Comparison of ENCODE assay signal across 22 cellular contexts in the genomic region with DNA sequence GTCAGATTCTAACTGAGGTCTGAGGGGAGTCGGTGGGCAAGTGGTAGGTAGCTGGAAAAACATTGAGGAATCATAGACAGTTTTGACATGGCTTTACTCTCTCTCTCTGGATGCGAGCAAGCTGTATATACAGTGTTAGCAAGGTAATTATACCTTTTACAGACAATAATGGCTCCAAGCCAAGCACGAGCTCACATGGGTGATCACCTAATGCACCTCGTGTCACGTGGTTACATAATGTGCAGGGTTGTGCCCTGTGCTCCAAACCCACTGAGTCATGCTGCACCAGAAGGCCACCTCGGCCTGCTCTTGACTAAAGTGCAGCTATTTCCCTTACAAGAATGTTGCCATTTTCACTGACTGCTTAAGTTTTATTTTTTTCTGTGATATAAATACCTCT. TPM values are rescaled to one million over a fixed set of nuclear protein-coding genes. Genes with fewer than 3 reads are reported as not detected.
DNase-seq lines count a peak whose midpoint lies in the region; ATAC-seq, FAIRE-seq and TF ChIP-seq lines count a peak whose summit lies in the region.
"Had no signal": no experiment of that assay in that cellular context is flagged by ENCODE, and none has a peak within 500 bp of the region (broad histone marks: within the 10 kb centered on the region; RNA-seq: fewer than 3 reads in every experiment).

No MANE protein-coding gene starts in this region.

- H3K4me3 ChIP-seq in H1 (ENCODE audit: extremely low read depth in 1 of 4, insufficient read depth in 2 of 4, low read depth in 3 of 4, low read length in 4 of 4): no peak overlapping the region
- H3K4me3 ChIP-seq in lower lobe of right lung: no peak overlapping the region
- H3K4me3 ChIP-seq: pancreas, spleen had no signal

- H3K9me3 ChIP-seq in H1 (ENCODE audit: insufficient read depth in 2 of 2, low read depth in 1 of 2, low read length in 1 of 2) (no peaks in the 10 kb centered on the region), lower lobe of right lung (no peaks in the 10 kb centered on the region)
- H3K9me3 ChIP-seq: pancreas, SK-N-SH, spleen had no signal

- no peak overlapping the region for H2BK120ac ChIP-seq in H1 (replicated peaks; ENCODE audit: low read depth, low read length)

- H3K14ac ChIP-seq in H1 (ENCODE audit: insufficient read length): no peak overlapping the region

- peak; percentile 67 for DNase-seq in COLO668 (lab: John Stamatoyannopoulos, UW; ENCODE audit: unreplicated experiment)
- DNase-seq in NCI-H69 (lab: John Stamatoyannopoulos, UW): peak; percentile 93
- no peak for DNase-seq in H1 (ENCODE audit: low read depth in 1 of 2, low spot score in 2 of 2)
- DNase-seq in left lobe of liver (ENCODE audit: low spot score): no peak
- DNase-seq in lower lobe of right lung: no peak
- no peak for DNase-seq in activated CD4-positive, alpha-beta T cell treated with anti-CD3 and anti-CD28 coated beads, Interleukin-2, amount 50 U/mL, for 48 hours
- no peak for DNase-seq in stimulated activated CD4-positive, alpha-beta T cell treated with anti-CD3 and anti-CD28 coated beads, Interleukin-4, amount 100 ng/mL, for 1 hour
- DNase-seq: activated CD4-positive, alpha-beta memory T cell treated with anti-CD3 and anti-CD28 coated beads, Interleukin-2, amount 10 ng/mL, durations not matched to agents 7 days and 5 days; activated naive CD8-positive, alpha-beta T cell treated with anti-CD3 and anti-CD28 coated beads, Interleukin-2, amount 50 U/mL, for 24 hours; endodermal cell; foreskin melanocyte; left ventricle myocardium superior; NCI-H1694; OCI-M1; pancreas; SK-N-SH; spleen had no signal

- TF ChIP-seq CTCF in H1 (IDR thresholded peaks at IDR 0.05; ENCODE audit: control extremely low read depth in 1 of 3, insufficient read depth in 1 of 3, low read depth in 1 of 3, low read length in 3 of 3) (no peak), lower lobe of right lung (IDR thresholded peaks at IDR 0.05) (no peak)

- FAIRE-seq in H1 (lab: Jason Lieb, UNC): no peak
- FAIRE-seq: GM18507, pancreas had no signal

- TF ChIP-seq RAD21 in Ishikawa (IDR thresholded peaks at IDR 0.05; ENCODE audit: low read depth): no peak
- no peak for TF ChIP-seq RAD21 in H1 (IDR thresholded peaks at IDR 0.05 in 1 of 2, conservative IDR thresholded peaks at IDR 0.05 in 1 of 2; ENCODE audit: low read depth in 2 of 2, low read length in 2 of 2)

- H3K9ac ChIP-seq in H1 (replicated peaks in 1 of 4; ENCODE audit: extremely low read depth in 1 of 4, low read depth in 3 of 4, low read length in 3 of 4): no peak overlapping the region
- H3K9ac ChIP-seq: SK-N-SH had no signal

- H2BK15ac ChIP-seq in H1 (ENCODE audit: low read length): no peak overlapping the region

- no peaks in the 10 kb centered on the region for H3K23me2 ChIP-seq in H1 (ENCODE audit: low read depth, low read length)

- no peak overlapping the region for H2BK12ac ChIP-seq in H1 (ENCODE audit: low read depth, low read length)

- no peak overlapping the region for H2AFZ ChIP-seq in H1 (ENCODE audit: low read length)

- H2BK5ac ChIP-seq in H1 (ENCODE audit: low read depth, low read length): no peak overlapping the region

- 90% methylated on average over 6 of the region's 6 CpGs; no CpG with 5 or more reads in 1 of the 2 experiments for WGBS in H1 (ENCODE audit: extremely low coverage in 1 of 2, insufficient coverage in 1 of 2, insufficient read length in 1 of 2, insufficient replicate concordance in 2 of 2, low coverage in 1 of 2, low lambda C conversion rate in 2 of 2, missing lambda C conversion rate in 1 of 2), 2 experiments

- H3K4me2 ChIP-seq in H1 (ENCODE audit: insufficient read depth in 1 of 2, low read depth in 2 of 2, low read length in 2 of 2): no peak overlapping the region
- H3K4me2 ChIP-seq: SK-N-SH had no signal

- TF ChIP-seq EP300 in Ishikawa (IDR thresholded peaks at IDR 0.05; ENCODE audit: borderline replicate concordance) (no peak), H1 (IDR thresholded peaks at IDR 0.05; ENCODE audit: borderline replicate concordance in 1 of 2, low read depth in 2 of 2, low read length in 2 of 2) (no peak)

- no peak overlapping the region for H4K91ac ChIP-seq in H1 (replicated peaks; ENCODE audit: insufficient read length, low read length)

- CTCF ChIA-PET in H1 (lab: Charles Lee; ENCODE audit: partially characterized antibody): interaction anchor here (0.9 to 2.6 kb wide), 6 partner anchors 10 to 190 kb away, joined by 3 to 8 read pairs (median 3); no protein-coding TSS in a partner anchor

- H3K36me3 ChIP-seq in H1 (ENCODE audit: control insufficient read depth in 2 of 4, insufficient read depth in 4 of 4, low read length in 3 of 4) (no peaks in the 10 kb centered on the region), lower lobe of right lung (no peaks in the 10 kb centered on the region)
- H3K36me3 ChIP-seq: pancreas, spleen had no signal

- no peak overlapping the region for H4K8ac ChIP-seq in H1 (ENCODE audit: extremely low read depth, insufficient read depth, low read length)

- no peak overlapping the region for H3K18ac ChIP-seq in H1 (ENCODE audit: extremely low read depth, low read length)

- H3K27me3 ChIP-seq in H1 (replicated peaks in 1 of 4; ENCODE audit: control insufficient read depth in 3 of 4, extremely low read depth in 1 of 4, insufficient read depth in 3 of 4, low read length in 3 of 4) (no peaks in the 10 kb centered on the region), lower lobe of right lung (ENCODE audit: low read depth) (no peaks in the 10 kb centered on the region)
- H3K27me3 ChIP-seq: pancreas, spleen had no signal

- no peaks in the 10 kb centered on the region for H3K79me2 ChIP-seq in H1 (ENCODE audit: control insufficient read depth in 1 of 2, insufficient read depth in 2 of 2, low read length in 2 of 2)

- ATAC-seq in left lobe of liver (no peak), lower lobe of right lung (no peak)
- ATAC-seq: activated naive CD8-positive, alpha-beta T cell treated with anti-CD3 and anti-CD28 coated beads, Interleukin-2, amount 50 U/mL, for 24 hours; left ventricle myocardium superior had no signal

- no peaks in the 10 kb centered on the region for H3K79me1 ChIP-seq in H1 (ENCODE audit: low read depth, low read length)

- H3K4ac ChIP-seq in H1 (replicated peaks; ENCODE audit: insufficient read length, low read depth, low read length): no peak overlapping the region

- POLR2A ChIA-PET in H1 (lab: Charles Lee; ENCODE audit: partially characterized antibody): no interaction called here

- H3K4me1 ChIP-seq in H1 (replicated peaks in 1 of 4; ENCODE audit: control insufficient read depth in 3 of 4, insufficient read depth in 4 of 4, low read length in 3 of 4): no peaks in the 10 kb centered on the region
- no peaks in the 10 kb centered on the region for H3K4me1 ChIP-seq in lower lobe of right lung
- H3K4me1 ChIP-seq: pancreas had no signal

- no peak overlapping the region for H4K5ac ChIP-seq in H1 (ENCODE audit: insufficient read length, low read depth, low read length)

- no peak overlapping the region for H3K56ac ChIP-seq in H1 (replicated peaks; ENCODE audit: insufficient read length, low read depth, low read length)

- H3K27ac ChIP-seq in H1 (ENCODE audit: low read depth, low read length) (no peak overlapping the region), lower lobe of right lung (no peak overlapping the region)
- H3K27ac ChIP-seq: pancreas, spleen had no signal

- 0 out of 2 replicates have a peak overlapping the region, but pooled peaks have one; percentile 15 for H2AK5ac ChIP-seq in H1 (ENCODE audit: low read depth, low read length)

- intact Hi-C loops in lower lobe of right lung (cut with DNase I): no loop called here

- no peaks in the 10 kb centered on the region for H4K20me1 ChIP-seq in H1 (replicated peaks in 1 of 2; ENCODE audit: control insufficient read depth in 1 of 2, insufficient read depth in 2 of 2, low read length in 2 of 2)

- TF ChIP-seq POLR2A in H1 (IDR thresholded peaks at IDR 0.05; ENCODE audit: control extremely low read depth in 1 of 2, low read depth in 2 of 2, low read length in 2 of 2): no peak

- no peak overlapping the region for H3K23ac ChIP-seq in H1 (ENCODE audit: insufficient read length)

- H2BK20ac ChIP-seq in H1 (ENCODE audit: low read length): no peak overlapping the region

TF ChIP-seq in Ishikawa, 13 proteins besides CTCF, POLR2A, EP300 and RAD21 (continues in another document):
- no peak for TF ChIP-seq ZBTB7A (IDR thresholded peaks at IDR 0.05; ENCODE audit: low read depth)

RNA-seq across cellular contexts. Expression of a gene that starts 7.6 kb away (rescaled TPM):
- not detected in 2 replicates for total RNA-seq in H1 (2021; fragmentation: NEBNext Ultra II Directional; extraction: Animal tissue kit (Norgen Biotek cat#: 25700))
- not detected in 2 replicates for polyA plus RNA-seq in H1 (2011; rRNA removed)
- not detected for polyA plus RNA-seq in H1 (2011; cell fraction: cytosol; rRNA removed)
- polyA plus RNA-seq in H1 (2011; cell fraction: nucleus; rRNA removed): not detected
- not detected in 4 replicates for polyA plus RNA-seq in H1 (2012, experiment 1 of 2)
- polyA plus RNA-seq in H1 (2012, experiment 2 of 2): not detected
- 0.02 TPM for polyA plus RNA-seq in H1 (2013, experiment 1 of 2)
- polyA plus RNA-seq in H1 (2013, experiment 2 of 2): 0.04 TPM
- 0.07 and 0.66 TPM in 2 replicates for polyA minus RNA-seq in H1 (2011; rRNA and poly(A)+ RNA removed)
- polyA minus RNA-seq in H1 (2011; cell fraction: cytosol; rRNA and poly(A)+ RNA removed): not detected
- not detected for polyA minus RNA-seq in H1 (2011; cell fraction: nucleus; rRNA and poly(A)+ RNA removed)
- total RNA-seq in left lobe of liver (not detected), lower lobe of right lung (0.62 TPM)
- total RNA-seq: activated CD4-positive, alpha-beta memory T cell treated with anti-CD3 and anti-CD28 coated beads, Interleukin-2, amount 10 ng/mL, durations not matched to agents 7 days and 5 days; activated T-helper 1 cell treated with anti-CD3 and anti-CD28 coated beads, Interleukin-12 subunit alpha, Interleukin-12 subunit beta, Interleukin-2, Interleukin-4 antibody, amounts not matched to agents 30 ng/mL and 10 ng/mL and 1 ng/mL, durations not matched to agents 14 hours and 24 hours and 36 hours; endodermal cell; left ventricle myocardium superior; spleen had no signal
- polyA plus RNA-seq: IgD-negative memory B cell, pancreas had no signal

RNA-seq across cellular contexts. Expression of a gene that starts 20.2 kb away (rescaled TPM):
- 27.1 and 30.8 TPM in 2 replicates for total RNA-seq in H1 (2021; fragmentation: NEBNext Ultra II Directional; extraction: Animal tissue kit (Norgen Biotek cat#: 25700))
- 2.7 and 3.2 TPM in 2 replicates for polyA plus RNA-seq in H1 (2011; rRNA removed)
- 7.3 TPM for polyA plus RNA-seq in H1 (2011; cell fraction: cytosol; rRNA removed)
- polyA plus RNA-seq in H1 (2011; cell fraction: nucleus; rRNA removed): 9.5 TPM
- polyA plus RNA-seq in H1 (2012, experiment 1 of 2): 7.0 to 25.7 TPM (median 8.0 TPM) in 4 replicates
- 5.5 TPM for polyA plus RNA-seq in H1 (2012, experiment 2 of 2)
- 36.7 TPM for polyA plus RNA-seq in H1 (2013, experiment 1 of 2)
- polyA plus RNA-seq in H1 (2013, experiment 2 of 2): 31.3 TPM
- polyA minus RNA-seq in H1 (2011; rRNA and poly(A)+ RNA removed): 5.7 and 6.1 TPM in 2 replicates
- 17.5 TPM for polyA minus RNA-seq in H1 (2011; cell fraction: cytosol; rRNA and poly(A)+ RNA removed)
- 33.8 TPM for polyA minus RNA-seq in H1 (2011; cell fraction: nucleus; rRNA and poly(A)+ RNA removed)
- total RNA-seq in left lobe of liver (3.1 TPM), lower lobe of right lung (46.6 TPM)

RNA-seq across cellular contexts. Expression of a gene that starts 52.4 kb away (rescaled TPM):
- not detected in 2 replicates for total RNA-seq in H1 (2021; fragmentation: NEBNext Ultra II Directional; extraction: Animal tissue kit (Norgen Biotek cat#: 25700))
- not detected in 2 replicates for polyA plus RNA-seq in H1 (2011; rRNA removed)
- not detected for polyA plus RNA-seq in H1 (2011; cell fraction: cytosol; rRNA removed)
- not detected for polyA plus RNA-seq in H1 (2011; cell fraction: nucleus; rRNA removed)
- polyA plus RNA-seq in H1 (2012, experiment 1 of 2): not detected in 4 replicates
- polyA plus RNA-seq in H1 (2012, experiment 2 of 2): not detected
- not detected for polyA plus RNA-seq in H1 (2013, experiment 1 of 2)
- not detected for polyA plus RNA-seq in H1 (2013, experiment 2 of 2)
- polyA minus RNA-seq in H1 (2011; rRNA and poly(A)+ RNA removed): not detected in 2 replicates
- not detected for polyA minus RNA-seq in H1 (2011; cell fraction: cytosol; rRNA and poly(A)+ RNA removed)
- not detected for polyA minus RNA-seq in H1 (2011; cell fraction: nucleus; rRNA and poly(A)+ RNA removed)
- total RNA-seq in left lobe of liver: 0.10 TPM
- not detected for total RNA-seq in lower lobe of right lung
- total RNA-seq: activated CD4-positive, alpha-beta memory T cell treated with anti-CD3 and anti-CD28 coated beads, Interleukin-2, amount 10 ng/mL, durations not matched to agents 7 days and 5 days; activated T-helper 1 cell treated with anti-CD3 and anti-CD28 coated beads, Interleukin-12 subunit alpha, Interleukin-12 subunit beta, Interleukin-2, Interleukin-4 antibody, amounts not matched to agents 30 ng/mL and 10 ng/mL and 1 ng/mL, durations not matched to agents 14 hours and 24 hours and 36 hours; left ventricle myocardium superior; spleen; urinary bladder had no signal
- polyA plus RNA-seq: IgD-negative memory B cell, SK-N-SH, urinary bladder had no signal

Comparison
In these comparisons a context has a peak if more than half of its experiments do, and no peak if none do; other contexts are left out.
1. DNase-seq: peak in COLO668 (single experiment) and NCI-H69 (single experiment); none in H1 (0 of 2), left lobe of liver (single experiment), lower lobe of right lung (single experiment), activated CD4-positive, alpha-beta T cell treated with anti-CD3 and anti-CD28 coated beads, Interleukin-2, amount 50 U/mL, for 48 hours (0 of 2) and stimulated activated CD4-positive, alpha-beta T cell treated with anti-CD3 and anti-CD28 coated beads, Interleukin-4, amount 100 ng/mL, for 1 hour (single experiment).